In genomic region chr10:116947838-116948529, GRCh38 we compare ENCODE assay signal across 11 cellular contexts. TPM values are rescaled to one million over a fixed set of nuclear protein-coding genes. Genes with fewer than 3 reads are reported as not detected.
DNase-seq lines count a peak whose midpoint lies in the region; ATAC-seq and TF ChIP-seq lines count a peak whose summit lies in the region.
"Had no signal": no experiment of that assay in that cellular context is flagged by ENCODE, and none has a peak within 500 bp of the region (broad histone marks: within the 10 kb centered on the region; RNA-seq: fewer than 3 reads in every experiment).

No MANE protein-coding gene starts in this region.

- peaks cover 18% of the 10 kb centered on the region for H3K4me1 Mint-ChIP-seq in Calu3 (ENCODE audit: low read depth, unreplicated experiment)
- H3K4me1 Mint-ChIP-seq in T-helper 2 cell treated with Interferon-gamma antibody and Interleukin-4, amounts not matched to agents 5 μg/mL and 100 μg/mL, for 36 hours (ENCODE audit: low read depth) = no peaks in the 10 kb centered on the region

- no peaks in the 10 kb centered on the region for H3K27me3 ChIP-seq in layer of hippocampus (ENCODE audit: control insufficient read depth, insufficient read depth, low read length)
- H3K27me3 ChIP-seq: sigmoid colon had no signal

- intact Hi-C loops in Calu3 (cut with micrococcal nuclease; ENCODE audit: unreplicated experiment) = loop anchor here (5.0 kb wide), 1 partner anchor 224 kb away; no protein-coding TSS in a partner anchor

- H3K27me3 Mint-ChIP-seq in Calu3 (ENCODE audit: unreplicated experiment) = no peaks in the 10 kb centered on the region
- H3K27me3 Mint-ChIP-seq in T-helper 2 cell treated with Interferon-gamma antibody and Interleukin-4, amounts not matched to agents 5 μg/mL and 100 μg/mL, for 36 hours (ENCODE audit: low read depth) = no peaks in the 10 kb centered on the region

- in situ Hi-C loops in astrocyte of the spinal cord (cut with HindIII; ENCODE audit: low sequenced_read_pairs) = no loop called here

- ATAC-seq in GM18505 (IDR thresholded peaks at IDR 0.05; ENCODE audit: unreplicated experiment) = no peak
- no peak for ATAC-seq in HG02840 (IDR thresholded peaks at IDR 0.05; ENCODE audit: low FRiP score, unreplicated experiment)

- TF ChIP-seq POLR2A in GM18505 (IDR thresholded peaks at IDR 0.05; ENCODE audit: borderline replicate concordance, extremely low read depth, insufficient read depth, insufficient read length) = no peak

- peak overlapping the region; percentile 84 for H3K27ac Mint-ChIP-seq in Calu3 (ENCODE audit: unreplicated experiment)
- no peak overlapping the region for H3K27ac Mint-ChIP-seq in T-helper 2 cell treated with Interferon-gamma antibody and Interleukin-4, amounts not matched to agents 5 μg/mL and 100 μg/mL, for 36 hours
- H3K27ac Mint-ChIP-seq: activated naive CD8-positive, alpha-beta T cell had no signal

- peak overlapping the region; percentile 40 for H3K27ac ChIP-seq in layer of hippocampus (ENCODE audit: low read depth, low read length)
- H3K27ac ChIP-seq: sigmoid colon had no signal

- H3K4me3 Mint-ChIP-seq in Calu3 (ENCODE audit: low read depth, unreplicated experiment) = no peak overlapping the region
- H3K4me3 Mint-ChIP-seq in T-helper 2 cell treated with Interferon-gamma antibody and Interleukin-4, amounts not matched to agents 5 μg/mL and 100 μg/mL, for 36 hours = no peak overlapping the region
- H3K4me3 Mint-ChIP-seq: activated naive CD8-positive, alpha-beta T cell had no signal

- CTCF ChIA-PET in Calu3 (lab: Charles Lee) = interaction anchor here (0.5 to 2.0 kb wide), 3 partner anchors 57 to 220 kb away, joined by 3 to 7 read pairs (median 3); partner anchors contain the start of gene SHTN1

- H3K9me3 Mint-ChIP-seq in Calu3 (ENCODE audit: low read depth, unreplicated experiment) = no peaks in the 10 kb centered on the region
- no peaks in the 10 kb centered on the region for H3K9me3 Mint-ChIP-seq in T-helper 2 cell treated with Interferon-gamma antibody and Interleukin-4, amounts not matched to agents 5 μg/mL and 100 μg/mL, for 36 hours

- TF ChIP-seq CTCF in Calu3 (IDR thresholded peaks at IDR 0.05; ENCODE audit: unreplicated experiment) = no peak
- no peak for TF ChIP-seq CTCF in astrocyte of the spinal cord (IDR thresholded peaks at IDR 0.05; ENCODE audit: low read depth, low read length)

- DNase-seq in Calu3 (peak; percentile 16), HT1080 (ENCODE audit: low read depth) (peak; percentile 74), astrocyte of the spinal cord (ENCODE audit: low read depth, low spot score) (peak; percentile 32), NK-92 (lab: John Stamatoyannopoulos, UW; ENCODE audit: unreplicated experiment) (no peak)
- DNase-seq in T-helper 2 cell treated with Interferon-gamma antibody and Interleukin-4, amounts not matched to agents 5 μg/mL and 100 μg/mL, for 36 hours (ENCODE audit: low spot score) = no peak
- DNase-seq: Karpas-422, sigmoid colon had no signal

- BruUV-seq in Calu3 (replicated peaks; lab: Mats Ljungman, UMichigan) = no TSS peak

- no peak overlapping the region for H3K4me3 ChIP-seq in astrocyte of the spinal cord (ENCODE audit: low read depth, low read length)
- H3K4me3 ChIP-seq: sigmoid colon had no signal

- H3K36me3 Mint-ChIP-seq in Calu3 (ENCODE audit: insufficient read depth, unreplicated experiment) = no peaks in the 10 kb centered on the region
- H3K36me3 Mint-ChIP-seq in T-helper 2 cell treated with Interferon-gamma antibody and Interleukin-4, amounts not matched to agents 5 μg/mL and 100 μg/mL, for 36 hours (ENCODE audit: low read depth) = no peaks in the 10 kb centered on the region
- H3K36me3 Mint-ChIP-seq: activated naive CD8-positive, alpha-beta T cell had no signal

RNA-seq across cellular contexts. Expression of gene SHTN1, which starts 57.0 kb away (rescaled TPM):
- 29.9 and 32.3 TPM in 2 replicates for total RNA-seq in Calu3 (2022)
- 3.9 and 7.1 TPM in 2 replicates for total RNA-seq in HT1080 (2014; rRNA removed; shearing (Covaris generic))
- polyA plus RNA-seq in HT1080 (2015; cell fraction: cytosol; rRNA removed) = 8.1 and 10.1 TPM in 2 replicates
- polyA plus RNA-seq in HT1080 (2015; cell fraction: nucleus; rRNA removed) = 28.5 and 30.5 TPM in 2 replicates

Comparison
In these comparisons a context has a peak if more than half of its experiments do, and no peak if none do; other contexts are left out.
1. DNase-seq: peak in Calu3 (single experiment), HT1080 (single experiment) and astrocyte of the spinal cord (single experiment); none in NK-92 (single experiment) and T-helper 2 cell treated with Interferon-gamma antibody and Interleukin-4, amounts not matched to agents 5 μg/mL and 100 μg/mL, for 36 hours (single experiment).